8 cellular contexts compared by ENCODE assay signal in the genomic region with DNA sequence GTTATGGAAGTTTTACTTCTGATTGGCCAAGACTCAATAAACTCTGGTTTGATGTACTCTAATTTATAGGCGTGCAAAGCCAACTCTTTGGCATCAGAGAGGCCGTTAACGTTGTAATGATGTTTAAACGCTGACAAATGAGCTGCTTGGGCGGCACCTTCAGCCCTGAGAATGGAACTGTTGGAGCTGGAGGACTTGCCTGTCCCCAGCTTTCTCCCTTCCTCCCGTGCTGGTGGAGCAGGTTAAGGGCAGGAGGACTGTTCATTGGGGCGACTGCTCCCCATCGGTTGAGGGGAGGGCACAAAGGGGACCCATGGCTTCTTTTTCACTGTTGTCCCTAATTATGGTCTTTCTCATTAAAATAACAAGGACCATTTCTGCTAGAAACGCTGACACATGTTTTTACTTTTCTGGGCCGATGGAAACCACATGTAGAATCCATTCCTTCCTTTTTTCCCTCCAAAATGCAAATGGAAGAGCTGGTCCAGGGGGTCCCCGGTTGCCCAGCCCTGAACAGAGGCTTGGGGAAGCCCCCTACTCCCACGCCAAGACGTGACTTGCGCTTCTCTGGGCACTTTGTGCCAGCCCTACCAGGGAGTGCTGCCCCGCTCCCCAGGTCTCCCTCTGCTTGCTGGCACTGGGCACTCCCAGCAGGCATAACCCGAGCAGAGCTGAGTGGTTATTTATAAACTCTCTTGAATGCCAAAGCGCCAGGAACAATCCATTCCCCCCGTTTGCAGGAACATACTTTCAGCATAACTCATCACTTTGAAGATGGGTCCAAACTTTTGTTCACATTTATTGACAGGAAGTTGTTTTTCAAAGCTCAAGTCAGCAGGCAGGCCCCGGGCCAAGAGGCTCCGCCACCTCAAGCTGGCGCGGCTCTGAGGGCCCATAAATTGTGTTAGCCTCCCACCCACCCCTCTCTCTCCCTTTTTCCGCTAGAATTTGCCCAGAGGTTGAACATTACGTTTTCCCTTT.
DNase-seq lines count a peak whose midpoint lies in the region; ATAC-seq, FAIRE-seq and TF ChIP-seq lines count a peak whose summit lies in the region.

No MANE protein-coding gene starts in this region.

- TF ChIP-seq CTCF in C4-2B (conservative IDR thresholded peaks at IDR 0.05) (no peak), foreskin fibroblast (IDR thresholded peaks at IDR 0.05; ENCODE audit: low read depth, low read length) (no peak), pancreas (IDR thresholded peaks at IDR 0.05) (no peak)

- WGBS in pancreas, 2 donors, result 39 to 44% methylated on average over 24 of the region's 24 CpGs

- H3K9me3 ChIP-seq in SJSA1 (replicated peaks) (no peaks in the 10 kb centered on the region), pancreas (no peaks in the 10 kb centered on the region)

- H3K27me3 ChIP-seq in SJSA1 (replicated peaks) (no peaks in the 10 kb centered on the region), pancreas (no peaks in the 10 kb centered on the region)

- H3K36me3 ChIP-seq in SJSA1 (no peaks in the 10 kb centered on the region), pancreas (no peaks in the 10 kb centered on the region)

- peak; percentile 80 to 89 (median 86) for ATAC-seq in pancreas
- ATAC-seq in GM19035 (IDR thresholded peaks at IDR 0.05; ENCODE audit: unreplicated experiment), result no peak

- DNase-seq in SJSA1 (ENCODE audit: low read depth in 1 of 2, low spot score in 2 of 2), result peak; percentile 85 to 93
- DNase-seq in foreskin fibroblast, result peak; percentile 93 to 97
- DNase-seq in pancreas, result peak in 4 of 6 donors; percentile 26 to 45 (median 34)
- no peak for DNase-seq in activated CD8-positive, alpha-beta memory T cell treated with anti-CD3 and anti-CD28 coated beads, Interleukin-2, amount 50 U/mL, for 4 hours
- no peak for DNase-seq in SIG-M5 treated with dmso at 0.1 percent for 504 hours (lab: John Stamatoyannopoulos, UW; ENCODE audit: unreplicated experiment)
- no peak for DNase-seq in NCI-H2107 (lab: John Stamatoyannopoulos, UW)

- peaks cover 20% of the 10 kb centered on the region for H3K4me1 ChIP-seq in SJSA1 (replicated peaks)
- H3K4me1 ChIP-seq in pancreas, result no peaks in the 10 kb centered on the region

- H3K4me3 ChIP-seq in SJSA1, result no peak overlapping the region
- peak overlapping the region; percentile 7 for H3K4me3 ChIP-seq in foreskin fibroblast (ENCODE audit: low read depth in 1 of 2, low read length in 2 of 2)
- no peak overlapping the region for H3K4me3 ChIP-seq in pancreas

- H3K27ac ChIP-seq in C4-2B (peak overlapping the region; percentile 68), SJSA1 (peak overlapping the region; percentile 81), pancreas (peak overlapping the region in 3 of 4 donors; percentile 7 to 58 (median 22))

- intact Hi-C loops in pancreas (cut with DNase I), result no loop called here

- FAIRE-seq in pancreas (lab: Jason Lieb, UNC), result no peak

Comparison
In these comparisons a context has a peak if more than half of its experiments do, and no peak if none do; other contexts are left out.
1. H3K27ac ChIP-seq: peak in every context shown above with its lines; median percentile 81 in SJSA1; 68 in C4-2B; 22 in pancreas.
2. DNase-seq: peak in SJSA1 (2 of 2), foreskin fibroblast (2 of 2) and pancreas (4 of 6); none in activated CD8-positive, alpha-beta memory T cell treated with anti-CD3 and anti-CD28 coated beads, Interleukin-2, amount 50 U/mL, for 4 hours (single experiment), SIG-M5 treated with dmso at 0.1 percent for 504 hours (single experiment) and NCI-H2107 (single experiment).
3. H3K4me3 ChIP-seq: peak in foreskin fibroblast (2 of 2); none in SJSA1 (single experiment) and pancreas (0 of 4).